In the genomic region with DNA sequence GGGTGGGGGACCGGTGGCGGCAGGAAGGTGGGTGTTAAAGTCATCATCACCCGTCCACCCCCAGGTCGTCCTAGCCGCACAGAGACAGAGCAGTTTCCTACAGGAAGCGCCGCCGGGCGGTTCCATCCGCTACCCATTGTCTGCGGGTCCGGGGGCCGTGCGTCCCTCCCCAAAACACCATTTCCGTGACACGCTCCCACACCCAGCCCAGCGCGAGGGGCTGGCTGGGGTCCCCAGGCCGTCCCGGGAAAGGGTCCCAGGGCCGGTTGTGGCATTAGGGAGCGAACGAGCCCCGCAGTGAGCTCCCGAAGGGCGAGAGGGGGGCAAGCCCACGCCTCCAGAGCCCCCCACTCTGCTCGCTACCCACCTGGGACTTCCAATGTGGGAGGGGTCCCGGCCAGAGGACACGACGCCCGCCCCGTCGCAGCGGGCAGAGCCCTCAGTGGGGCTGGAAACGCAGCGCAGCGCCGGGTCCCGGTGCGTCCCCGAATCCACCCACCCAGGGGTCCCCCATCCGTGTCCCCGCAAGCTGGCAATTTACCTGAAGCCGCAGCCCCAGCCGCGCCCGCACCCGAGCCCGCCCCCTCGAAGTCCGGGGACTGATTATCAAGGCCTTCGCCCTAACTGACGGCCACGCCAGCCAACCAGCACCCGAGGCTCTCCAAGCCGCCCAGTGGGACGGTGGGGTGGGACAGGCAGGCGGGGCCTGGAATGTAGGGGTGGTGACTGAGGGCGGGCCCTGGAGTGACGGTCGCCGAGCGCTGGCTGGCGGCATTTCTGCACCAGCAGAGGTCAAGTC, we compare ENCODE assay signal across 8 cellular contexts. TPM values are rescaled to one million over a fixed set of nuclear protein-coding genes. Genes with fewer than 3 reads are reported as not detected.
DNase-seq lines count a peak whose midpoint lies in the region; ATAC-seq and TF ChIP-seq lines count a peak whose summit lies in the region.

Gene KANK3, minus strand, starts transcription at position 579 of the 799 bp plus-strand sequence. CDS start 5,434 bp downstream, outside the sequence.

- intact Hi-C loops in activated CD8-positive, alpha-beta T cell treated with anti-CD3 and anti-CD28 coated beads for 36 hours (cut with micrococcal nuclease), result no loop called here
- intact Hi-C loops in right lobe of liver (cut with DNase I), result no loop called here

- POLR2A ChIA-PET in activated CD8-positive, alpha-beta T cell treated with anti-CD3 and anti-CD28 coated beads for 36 hours (lab: Charles Lee), result interaction anchor here (0.6 to 2.7 kb wide), 8 partner anchors 8 to 122 kb away, joined by 3 to 10 read pairs (median 4); partner anchors contain the start of genes NDUFA7, RAB11B and RPS28

- H3K9me3 Mint-ChIP-seq in activated CD8-positive, alpha-beta T cell treated with anti-CD3 and anti-CD28 coated beads for 36 hours, result no peaks in the 10 kb centered on the region

- CTCF ChIA-PET in activated CD8-positive, alpha-beta T cell treated with anti-CD3 and anti-CD28 coated beads for 36 hours (lab: Charles Lee), result interaction anchor here (1.7 to 5.6 kb wide), 2 partner anchors 8 to 11 kb away, joined by 7 to 54 read pairs; no protein-coding TSS in a partner anchor

- no peaks in the 10 kb centered on the region for H3K27me3 ChIP-seq in right lobe of liver

- peak within 1 kb of the TSS; percentile 39 to 55 (median 52) for H3K4me3 ChIP-seq in right lobe of liver

- TF ChIP-seq POLR2A in right lobe of liver (IDR thresholded peaks at IDR 0.05), result peak; percentile 74

- peak within 1 kb of the TSS; percentile 72 for H3K4me3 Mint-ChIP-seq in activated CD8-positive, alpha-beta T cell treated with anti-CD3 and anti-CD28 coated beads for 36 hours

- ATAC-seq in GM18511 (IDR thresholded peaks at IDR 0.05; ENCODE audit: unreplicated experiment) (peak; percentile 95), HG03175 (IDR thresholded peaks at IDR 0.05; ENCODE audit: unreplicated experiment) (peak; percentile 88), right lobe of liver (peak; percentile 96 to 99 (median 98))
- peak; percentile 100 for ATAC-seq in activated CD8-positive, alpha-beta T cell treated with anti-CD3 and anti-CD28 coated beads for 36 hours

- peaks cover 16% of the 10 kb centered on the region for H3K27me3 Mint-ChIP-seq in activated CD8-positive, alpha-beta T cell treated with anti-CD3 and anti-CD28 coated beads for 36 hours

- 7% methylated on average over 25 of the region's 65 CpGs for WGBS in right lobe of liver (ENCODE audit: insufficient coverage, low coverage, low lambda C conversion rate, missing lambda C conversion rate)

- peaks cover 8% of the 10 kb centered on the region for H3K4me1 Mint-ChIP-seq in activated CD8-positive, alpha-beta T cell treated with anti-CD3 and anti-CD28 coated beads for 36 hours (ENCODE audit: low read depth)

- H3K4me1 ChIP-seq in right lobe of liver, result peaks cover 0 to 9% (median 0%) of the 10 kb centered on the region in 4 donors

- H3K27ac ChIP-seq in 22Rv1, result 0 out of 2 replicates have a peak within 1 kb of the TSS, but pooled peaks have one; percentile 30
- H3K27ac ChIP-seq in right lobe of liver, result peak within 1 kb of the TSS; percentile 40 to 72 (median 68)

- peak; percentile 83 to 92 for DNase-seq in NCI-H524 (lab: John Stamatoyannopoulos, UW)
- peak; percentile 97 for DNase-seq in activated CD8-positive, alpha-beta T cell treated with anti-CD3 and anti-CD28 coated beads for 36 hours
- DNase-seq in ecto neural progenitor cell (ENCODE audit: low spot score), result peak; percentile 95
- peak; percentile 99 to 100 (median 99) for DNase-seq in right lobe of liver
- peak; percentile 94 for DNase-seq in stimulated activated CD4-positive, alpha-beta T cell treated with anti-CD3 and anti-CD28 coated beads, Interleukin-4, amount 100 ng/mL, for 1 hour

- TF ChIP-seq CTCF in 22Rv1 (IDR thresholded peaks at IDR 0.05) (no peak), right lobe of liver (IDR thresholded peaks at IDR 0.05) (peak in 1 of 4 donors; percentile 7)
- TF ChIP-seq CTCF in activated CD8-positive, alpha-beta T cell treated with anti-CD3 and anti-CD28 coated beads for 36 hours (IDR thresholded peaks at IDR 0.05), result no peak

- H3K9me3 ChIP-seq in right lobe of liver, result no peaks in the 10 kb centered on the region

- H3K36me3 Mint-ChIP-seq in activated CD8-positive, alpha-beta T cell treated with anti-CD3 and anti-CD28 coated beads for 36 hours (ENCODE audit: low read depth), result no peaks in the 10 kb centered on the region

- H3K36me3 ChIP-seq in right lobe of liver, result no peaks in the 10 kb centered on the region

- H3K27ac Mint-ChIP-seq in activated CD8-positive, alpha-beta T cell treated with anti-CD3 and anti-CD28 coated beads for 36 hours, result no peak within 1 kb of the TSS

RNA-seq across cellular contexts. Expression of gene KANK3, which starts in this region (rescaled TPM):
- 1 to 10 TPM; 3.6 TPM for total RNA-seq in activated CD8-positive, alpha-beta T cell treated with anti-CD3 and anti-CD28 coated beads for 36 hours
- total RNA-seq in right lobe of liver, result 1 to 10 TPM; 2.9 to 6.0 (median 4.2) TPM

Comparison
In these comparisons a context has a peak if more than half of its experiments do, and no peak if none do; other contexts are left out.
1. Peak in every context shown above with its lines: DNase-seq, ATAC-seq, H3K4me3 ChIP-seq and H3K27ac ChIP-seq.